Comparison of ENCODE assay signal across 1 cellular context in the genomic region with DNA sequence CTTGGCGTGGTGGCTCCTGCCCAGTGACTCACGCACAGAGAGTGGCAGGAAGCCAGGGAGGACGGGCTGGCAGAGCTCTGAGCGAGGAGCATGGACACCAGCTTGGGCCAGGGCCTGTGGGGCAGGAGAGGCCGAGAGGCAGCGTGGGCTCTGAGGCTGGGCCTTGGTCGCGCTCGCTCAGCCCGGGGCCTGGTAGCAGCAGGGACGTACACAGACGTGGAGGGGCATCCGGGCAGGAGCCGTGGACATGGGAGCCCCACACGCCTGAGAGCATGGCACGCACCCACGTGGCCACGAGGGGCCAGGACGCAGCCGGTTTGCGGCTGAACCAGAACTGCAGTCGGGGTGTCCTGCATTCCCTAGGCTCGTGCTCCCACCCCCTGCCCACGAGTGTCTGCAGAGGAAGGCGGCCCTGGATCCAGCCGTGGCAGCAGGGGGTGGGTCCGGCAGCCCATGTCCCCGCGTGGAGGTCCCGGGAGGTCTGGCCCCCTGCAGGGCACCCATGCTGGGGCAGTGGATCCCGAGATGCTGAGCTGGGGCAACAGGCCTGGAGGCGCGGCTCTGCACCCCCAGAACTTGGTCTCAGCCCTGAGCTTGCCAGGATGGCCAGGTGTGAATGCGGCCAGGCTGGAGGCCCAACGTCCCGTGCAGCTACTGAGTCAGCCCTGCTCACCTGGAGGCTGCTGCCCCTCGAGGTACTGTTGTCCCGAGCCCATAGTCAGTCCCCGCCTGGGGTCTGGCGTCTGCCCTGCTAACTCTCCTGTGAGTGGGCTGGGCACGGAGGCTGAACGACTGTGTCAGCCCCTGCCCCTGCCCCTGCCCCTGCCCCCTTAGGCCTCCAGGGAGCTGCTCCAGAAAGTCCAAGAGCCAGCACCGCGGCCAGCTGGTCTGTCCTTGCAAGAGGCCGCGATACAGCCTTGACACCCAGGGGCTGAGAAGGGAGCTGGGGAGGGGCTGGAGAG.
TF ChIP-seq lines count a peak whose summit lies in the region.

No MANE protein-coding gene starts in this region.

TF ChIP-seq in GM23338, 12 proteins besides CTCF, POLR2A, EP300 and RAD21 (continued from another document):
- TF ChIP-seq, protein P1, sequence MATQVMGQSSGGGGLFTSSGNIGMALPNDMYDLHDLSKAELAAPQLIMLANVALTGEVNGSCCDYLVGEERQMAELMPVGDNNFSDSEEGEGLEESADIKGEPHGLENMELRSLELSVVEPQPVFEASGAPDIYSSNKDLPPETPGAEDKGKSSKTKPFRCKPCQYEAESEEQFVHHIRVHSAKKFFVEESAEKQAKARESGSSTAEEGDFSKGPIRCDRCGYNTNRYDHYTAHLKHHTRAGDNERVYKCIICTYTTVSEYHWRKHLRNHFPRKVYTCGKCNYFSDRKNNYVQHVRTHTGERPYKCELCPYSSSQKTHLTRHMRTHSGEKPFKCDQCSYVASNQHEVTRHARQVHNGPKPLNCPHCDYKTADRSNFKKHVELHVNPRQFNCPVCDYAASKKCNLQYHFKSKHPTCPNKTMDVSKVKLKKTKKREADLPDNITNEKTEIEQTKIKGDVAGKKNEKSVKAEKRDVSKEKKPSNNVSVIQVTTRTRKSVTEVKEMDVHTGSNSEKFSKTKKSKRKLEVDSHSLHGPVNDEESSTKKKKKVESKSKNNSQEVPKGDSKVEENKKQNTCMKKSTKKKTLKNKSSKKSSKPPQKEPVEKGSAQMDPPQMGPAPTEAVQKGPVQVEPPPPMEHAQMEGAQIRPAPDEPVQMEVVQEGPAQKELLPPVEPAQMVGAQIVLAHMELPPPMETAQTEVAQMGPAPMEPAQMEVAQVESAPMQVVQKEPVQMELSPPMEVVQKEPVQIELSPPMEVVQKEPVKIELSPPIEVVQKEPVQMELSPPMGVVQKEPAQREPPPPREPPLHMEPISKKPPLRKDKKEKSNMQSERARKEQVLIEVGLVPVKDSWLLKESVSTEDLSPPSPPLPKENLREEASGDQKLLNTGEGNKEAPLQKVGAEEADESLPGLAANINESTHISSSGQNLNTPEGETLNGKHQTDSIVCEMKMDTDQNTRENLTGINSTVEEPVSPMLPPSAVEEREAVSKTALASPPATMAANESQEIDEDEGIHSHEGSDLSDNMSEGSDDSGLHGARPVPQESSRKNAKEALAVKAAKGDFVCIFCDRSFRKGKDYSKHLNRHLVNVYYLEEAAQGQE (IDR thresholded peaks at IDR 0.05; ENCODE audit: unreplicated experiment) = no peak
- TF ChIP-seq, protein P2, sequence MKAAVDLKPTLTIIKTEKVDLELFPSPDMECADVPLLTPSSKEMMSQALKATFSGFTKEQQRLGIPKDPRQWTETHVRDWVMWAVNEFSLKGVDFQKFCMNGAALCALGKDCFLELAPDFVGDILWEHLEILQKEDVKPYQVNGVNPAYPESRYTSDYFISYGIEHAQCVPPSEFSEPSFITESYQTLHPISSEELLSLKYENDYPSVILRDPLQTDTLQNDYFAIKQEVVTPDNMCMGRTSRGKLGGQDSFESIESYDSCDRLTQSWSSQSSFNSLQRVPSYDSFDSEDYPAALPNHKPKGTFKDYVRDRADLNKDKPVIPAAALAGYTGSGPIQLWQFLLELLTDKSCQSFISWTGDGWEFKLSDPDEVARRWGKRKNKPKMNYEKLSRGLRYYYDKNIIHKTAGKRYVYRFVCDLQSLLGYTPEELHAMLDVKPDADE (IDR thresholded peaks at IDR 0.05) = no peak
